15 cellular contexts compared by ENCODE assay signal in the genomic region with DNA sequence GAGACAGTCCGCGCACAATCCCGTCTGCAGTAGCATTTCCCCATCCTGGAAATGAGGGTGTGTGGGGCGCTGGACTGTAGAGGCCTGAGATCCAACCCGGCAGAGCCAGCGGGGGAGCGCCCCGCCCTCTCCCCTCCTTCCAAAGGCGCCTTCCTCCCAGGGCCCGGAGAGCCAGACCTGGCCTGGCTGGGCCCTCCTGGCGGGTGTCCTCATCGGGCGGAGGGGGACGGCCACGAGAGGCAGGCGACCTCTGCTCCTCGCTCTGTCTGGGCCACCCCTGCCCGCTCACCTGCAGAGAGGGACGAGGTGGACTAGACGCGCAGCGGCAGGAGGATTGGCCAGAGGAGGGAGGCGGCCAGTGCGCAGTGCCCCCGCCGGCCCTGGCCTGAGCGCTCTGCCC. TPM values are rescaled to one million over a fixed set of nuclear protein-coding genes. Genes with fewer than 3 reads are reported as not detected.
"Had no signal": no experiment of that assay in that cellular context is flagged by ENCODE, and none has a peak within 500 bp of the region (broad histone marks: within the 10 kb centered on the region; RNA-seq: fewer than 3 reads in every experiment).

No MANE protein-coding gene starts in this region.

RNA-seq across cellular contexts. Expression of a gene that starts 28.5 kb away (rescaled TPM):
- total RNA-seq: activated B cell treated with CpG ODN at 0.5 μM for 24 hours; activated CD4-positive, alpha-beta memory T cell treated with anti-CD3 and anti-CD28 coated beads for 36 hours; activated CD4-positive, alpha-beta memory T cell treated with anti-CD3 and anti-CD28 coated beads, Interleukin-2, amount 10 ng/mL, durations not matched to agents 7 days and 5 days; activated CD4-positive, alpha-beta T cell treated with anti-CD3 and anti-CD28 coated beads for 36 hours; activated CD4-positive, alpha-beta T cell treated with anti-CD3 and anti-CD28 coated beads, Interleukin-2, amount 10 ng/mL, durations not matched to agents 24 days and 14 days; activated CD4-positive, alpha-beta T cell treated with anti-CD3 and anti-CD28 coated beads, Interleukin-2, amount 10 ng/mL, durations not matched to agents 7 days and 5 days; activated CD8-positive, alpha-beta memory T cell treated with anti-CD3 and anti-CD28 coated beads for 36 hours; activated CD8-positive, alpha-beta memory T cell treated with anti-CD3 and anti-CD28 coated beads, Interleukin-2, amount 10 ng/mL, durations not matched to agents 7 days and 5 days; activated CD8-positive, alpha-beta T cell treated with anti-CD3 and anti-CD28 coated beads for 36 hours; activated CD8-positive, alpha-beta T cell treated with anti-CD3 and anti-CD28 coated beads, Interleukin-2, amount 10 ng/mL, durations not matched to agents 7 days and 5 days; T-cell; T-helper 1 cell treated with Interleukin-12 subunit alpha and Interleukin-12 subunit beta and Interleukin-4 antibody, amounts not matched to agents 30 ng/mL and 1 ng/mL, for 36 hours; T-helper 17 cell; T-helper 2 cell treated with Interferon-gamma antibody and Interleukin-4, amounts not matched to agents 100 ng/mL and 5 ng/mL, for 36 hours; WTC11 had no signal

RNA-seq across cellular contexts. Expression of a gene that starts 40.3 kb away (rescaled TPM):
- total RNA-seq: activated B cell treated with CpG ODN at 0.5 μM for 24 hours; activated CD4-positive, alpha-beta memory T cell treated with anti-CD3 and anti-CD28 coated beads for 36 hours; activated CD4-positive, alpha-beta memory T cell treated with anti-CD3 and anti-CD28 coated beads, Interleukin-2, amount 10 ng/mL, durations not matched to agents 7 days and 5 days; activated CD4-positive, alpha-beta T cell treated with anti-CD3 and anti-CD28 coated beads for 36 hours; activated CD4-positive, alpha-beta T cell treated with anti-CD3 and anti-CD28 coated beads, Interleukin-2, amount 10 ng/mL, durations not matched to agents 24 days and 14 days; activated CD4-positive, alpha-beta T cell treated with anti-CD3 and anti-CD28 coated beads, Interleukin-2, amount 10 ng/mL, durations not matched to agents 7 days and 5 days; activated CD8-positive, alpha-beta memory T cell treated with anti-CD3 and anti-CD28 coated beads for 36 hours; activated CD8-positive, alpha-beta memory T cell treated with anti-CD3 and anti-CD28 coated beads, Interleukin-2, amount 10 ng/mL, durations not matched to agents 7 days and 5 days; activated CD8-positive, alpha-beta T cell treated with anti-CD3 and anti-CD28 coated beads for 36 hours; activated CD8-positive, alpha-beta T cell treated with anti-CD3 and anti-CD28 coated beads, Interleukin-2, amount 10 ng/mL, durations not matched to agents 7 days and 5 days; T-cell; T-helper 1 cell treated with Interleukin-12 subunit alpha and Interleukin-12 subunit beta and Interleukin-4 antibody, amounts not matched to agents 30 ng/mL and 1 ng/mL, for 36 hours; T-helper 17 cell; T-helper 2 cell treated with Interferon-gamma antibody and Interleukin-4, amounts not matched to agents 100 ng/mL and 5 ng/mL, for 36 hours had no signal

RNA-seq across cellular contexts. Expression of a gene that starts 49.9 kb away (rescaled TPM):
- total RNA-seq: activated B cell treated with CpG ODN at 0.5 μM for 24 hours; activated CD4-positive, alpha-beta memory T cell treated with anti-CD3 and anti-CD28 coated beads for 36 hours; activated CD4-positive, alpha-beta memory T cell treated with anti-CD3 and anti-CD28 coated beads, Interleukin-2, amount 10 ng/mL, durations not matched to agents 7 days and 5 days; activated CD4-positive, alpha-beta T cell treated with anti-CD3 and anti-CD28 coated beads for 36 hours; activated CD4-positive, alpha-beta T cell treated with anti-CD3 and anti-CD28 coated beads, Interleukin-2, amount 10 ng/mL, durations not matched to agents 24 days and 14 days; activated CD4-positive, alpha-beta T cell treated with anti-CD3 and anti-CD28 coated beads, Interleukin-2, amount 10 ng/mL, durations not matched to agents 7 days and 5 days; activated CD8-positive, alpha-beta memory T cell treated with anti-CD3 and anti-CD28 coated beads for 36 hours; activated CD8-positive, alpha-beta memory T cell treated with anti-CD3 and anti-CD28 coated beads, Interleukin-2, amount 10 ng/mL, durations not matched to agents 7 days and 5 days; activated CD8-positive, alpha-beta T cell treated with anti-CD3 and anti-CD28 coated beads for 36 hours; activated CD8-positive, alpha-beta T cell treated with anti-CD3 and anti-CD28 coated beads, Interleukin-2, amount 10 ng/mL, durations not matched to agents 7 days and 5 days; T-cell; T-helper 1 cell treated with Interleukin-12 subunit alpha and Interleukin-12 subunit beta and Interleukin-4 antibody, amounts not matched to agents 30 ng/mL and 1 ng/mL, for 36 hours; T-helper 17 cell; T-helper 2 cell treated with Interferon-gamma antibody and Interleukin-4, amounts not matched to agents 100 ng/mL and 5 ng/mL, for 36 hours; WTC11 had no signal
